Comparison of ENCODE assay signal across 34 cellular contexts in genomic region chr4:162239992-162240769, GRCh38.
"Had no signal": no experiment of that assay in that cellular context is flagged by ENCODE, and none has a peak within 500 bp of the region (broad histone marks: within the 10 kb centered on the region; RNA-seq: fewer than 3 reads in every experiment).

No MANE protein-coding gene starts in this region.

- H3K36me3 ChIP-seq: adrenal gland, brain microvascular endothelial cell, breast epithelium had no signal

- FAIRE-seq: astrocyte, TTC549 had no signal

- H3K9me3 ChIP-seq: adrenal gland, body of pancreas had no signal

- H3K27me3 ChIP-seq: adrenal gland, body of pancreas, brain microvascular endothelial cell, breast epithelium had no signal

- H3K27ac ChIP-seq: adrenal gland, body of pancreas, brain microvascular endothelial cell, breast epithelium, VCaP had no signal

- DNase-seq: activated B cell treated with CpG ODN at 0.5 μM for 24 hours; activated CD4-positive, alpha-beta memory T cell treated with anti-CD3 and anti-CD28 coated beads for 36 hours; activated CD4-positive, alpha-beta T cell treated with anti-CD3 and anti-CD28 coated beads for 4 hours; activated CD4-positive, alpha-beta T cell treated with anti-CD3 and anti-CD28 coated beads, Interleukin-2, amount 10 ng/mL, durations not matched to agents 24 days and 14 days; activated CD4-positive, alpha-beta T cell treated with anti-CD3 and anti-CD28 coated beads, Interleukin-2, amount 50 U/mL, for 1 hour; activated CD4-positive, alpha-beta T cell treated with anti-CD3 and anti-CD28 coated beads, Interleukin-2, amount 50 U/mL, for 4 hours; activated CD4-positive, CD25-positive, alpha-beta regulatory T cell treated with anti-CD3 and anti-CD28 coated beads, Interleukin-2, amount 50 U/mL, for 72 hours; activated CD8-positive, alpha-beta memory T cell treated with anti-CD3 and anti-CD28 coated beads, Interleukin-2, amount 50 U/mL, for 4 hours; activated CD8-positive, alpha-beta T cell treated with anti-CD3 and anti-CD28 coated beads for 36 hours; activated effector memory CD4-positive, alpha-beta T cell treated with anti-CD3 and anti-CD28 coated beads, Interleukin-2, amount 50 U/mL, for 16 hours; activated gamma-delta T cell treated with Interleukin-2 at 50 U/mL for 16 hours; activated naive CD4-positive, alpha-beta T cell; activated naive CD4-positive, alpha-beta T cell treated with anti-CD3 and anti-CD28 coated beads for 36 hours; activated naive CD4-positive, alpha-beta T cell treated with anti-CD3 and anti-CD28 coated beads, Interleukin-2, amount 50 U/mL, for 16 hours; activated naive CD8-positive, alpha-beta T cell treated with anti-CD3 and anti-CD28 coated beads for 36 hours; activated T-cell treated with anti-CD3 and anti-CD28 coated beads for 4 hours; activated T-cell treated with anti-CD3 and anti-CD28 coated beads, Interleukin-2, amount 50 U/mL, for 1 hour; activated T-cell treated with anti-CD3 and anti-CD28 coated beads, Interleukin-2, amount 50 U/mL, for 4 hours; activated T-cell treated with anti-CD3 and anti-CD28 coated beads, Interleukin-2, amount 50 U/mL, for 72 hours; adrenal gland; amniotic stem cell; aorta; body of pancreas; brain microvascular endothelial cell; central memory CD4-positive, alpha-beta T cell; T-helper 1 cell; T-helper 2 cell; T-helper 9 cell had no signal

- H3K4me3 ChIP-seq: adrenal gland, body of pancreas, breast epithelium had no signal

- ATAC-seq: activated CD8-positive, alpha-beta T cell treated with anti-CD3 and anti-CD28 coated beads for 36 hours; activated naive CD4-positive, alpha-beta T cell treated with anti-CD3 and anti-CD28 coated beads, Interleukin-2, amount 50 U/mL, for 72 hours; activated T-cell treated with anti-CD3 and anti-CD28 coated beads, Interleukin-2, amount 50 U/mL, for 4 hours; activated T-cell treated with anti-CD3 and anti-CD28 coated beads, Interleukin-2, amount 50 U/mL, for 72 hours; activated T-helper 17 cell treated with anti-CD3 and anti-CD28 coated beads, Interleukin-2, amount 50 U/mL, for 72 hours; body of pancreas had no signal

- H3K4me1 ChIP-seq: adrenal gland, breast epithelium had no signal
